8 cellular contexts compared by ENCODE assay signal in the genomic region with DNA sequence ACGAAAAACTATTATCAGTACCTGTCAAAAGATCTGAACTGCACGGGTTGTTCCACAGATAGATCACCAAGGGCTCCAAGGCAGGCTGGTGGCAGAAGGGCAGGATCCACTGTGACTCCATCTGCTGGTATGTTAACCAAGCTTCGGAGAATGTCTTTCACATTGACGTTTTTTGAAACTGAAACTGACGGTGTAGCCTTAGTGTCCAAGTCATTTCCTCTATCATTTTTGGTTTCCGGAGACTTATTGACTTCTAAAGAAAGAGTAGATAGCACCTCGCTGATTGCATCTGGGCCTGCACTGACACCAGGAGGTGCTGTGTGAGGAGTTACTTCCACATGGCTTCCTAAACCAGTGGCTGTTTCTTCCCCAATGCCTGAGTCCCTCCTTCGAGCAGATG.
DNase-seq lines count a peak whose midpoint lies in the region; ATAC-seq, FAIRE-seq and TF ChIP-seq lines count a peak whose summit lies in the region.

No MANE protein-coding gene starts in this region.

- H3K27ac Mint-ChIP-seq in naive thymus-derived CD4-positive, alpha-beta T cell: peak overlapping the region in 2 of 9 donors; percentile 12 to 81
- H3K27ac Mint-ChIP-seq in Calu3 (ENCODE audit: unreplicated experiment): no peak overlapping the region

- peaks cover 4 to 34% (median 13%) of the 10 kb centered on the region in 7 donors for H3K4me1 Mint-ChIP-seq in naive thymus-derived CD4-positive, alpha-beta T cell
- no peaks in the 10 kb centered on the region for H3K4me1 Mint-ChIP-seq in Calu3 (ENCODE audit: low read depth, unreplicated experiment)

- intact Hi-C loops in naive thymus-derived CD4-positive, alpha-beta T cell (cut with micrococcal nuclease): loop anchor here in 1 of 2 donors (5.0 kb wide), 1 partner anchor 39 kb away; no protein-coding TSS in a partner anchor
- intact Hi-C loops in Calu3 (cut with micrococcal nuclease; ENCODE audit: unreplicated experiment): no loop called here

- no peaks in the 10 kb centered on the region for H3K9me3 Mint-ChIP-seq in naive thymus-derived CD4-positive, alpha-beta T cell
- H3K9me3 Mint-ChIP-seq in Calu3 (ENCODE audit: low read depth, unreplicated experiment): no peaks in the 10 kb centered on the region

- POLR2A ChIA-PET in naive thymus-derived CD4-positive, alpha-beta T cell (lab: Charles Lee): no interaction called here

- CTCF ChIA-PET in naive thymus-derived CD4-positive, alpha-beta T cell (lab: Charles Lee): no interaction called here
- CTCF ChIA-PET in Calu3 (lab: Charles Lee): no interaction called here

- no peaks in the 10 kb centered on the region for H3K27me3 ChIP-seq in naive thymus-derived CD4-positive, alpha-beta T cell (ENCODE audit: control insufficient read depth in 2 of 2, insufficient read depth in 2 of 2, low read length in 2 of 2)

- no peak for FAIRE-seq in H54 (lab: Jason Lieb, UNC)

- peak overlapping the region; percentile 2 for H3K4me3 ChIP-seq in naive thymus-derived CD4-positive, alpha-beta T cell (ENCODE audit: low read length)

- no peaks in the 10 kb centered on the region for H3K27me3 Mint-ChIP-seq in naive thymus-derived CD4-positive, alpha-beta T cell
- H3K27me3 Mint-ChIP-seq in Calu3 (ENCODE audit: unreplicated experiment): no peaks in the 10 kb centered on the region

- H3K36me3 Mint-ChIP-seq in naive thymus-derived CD4-positive, alpha-beta T cell: peaks cover 13 to 79% (median 54%) of the 10 kb centered on the region in 5 donors
- H3K36me3 Mint-ChIP-seq in Calu3 (ENCODE audit: insufficient read depth, unreplicated experiment): peaks cover 3% of the 10 kb centered on the region

- H3K27ac ChIP-seq in naive thymus-derived CD4-positive, alpha-beta T cell (ENCODE audit: low read depth, low read length): no peak overlapping the region

- H3K4me1 ChIP-seq in naive thymus-derived CD4-positive, alpha-beta T cell (ENCODE audit: control insufficient read depth in 2 of 2, insufficient read depth in 2 of 2, low read length in 2 of 2): peaks cover 0 to 26% of the 10 kb centered on the region in 2 donors

- ATAC-seq in GM18870 (IDR thresholded peaks at IDR 0.05; ENCODE audit: unreplicated experiment) (peak; percentile 96), HG02973 (IDR thresholded peaks at IDR 0.05; ENCODE audit: unreplicated experiment) (peak; percentile 86)
- ATAC-seq in activated CD4-positive, CD25-positive, alpha-beta regulatory T cell treated with anti-CD3 and anti-CD28 coated beads, Interleukin-2, amount 50 U/mL, for 24 hours: peak; percentile 91 to 93
- ATAC-seq in naive thymus-derived CD4-positive, alpha-beta T cell: peak; percentile 96

- no peaks in the 10 kb centered on the region for H3K9me3 ChIP-seq in naive thymus-derived CD4-positive, alpha-beta T cell (ENCODE audit: control insufficient read depth in 2 of 3, low read length in 3 of 3)

- TF ChIP-seq POLR2A in H54 (IDR thresholded peaks at IDR 0.05; ENCODE audit: low read depth, low read length): no peak

- peaks cover 0 to 24% (median 0%) of the 10 kb centered on the region in 3 experiments for H3K36me3 ChIP-seq in naive thymus-derived CD4-positive, alpha-beta T cell (ENCODE audit: control insufficient read depth in 2 of 3, insufficient read depth in 3 of 3, low read length in 3 of 3)

- no peak for TF ChIP-seq CTCF in Calu3 (IDR thresholded peaks at IDR 0.05; ENCODE audit: unreplicated experiment)

- H3K4me3 Mint-ChIP-seq in naive thymus-derived CD4-positive, alpha-beta T cell: peak overlapping the region in 3 of 10 donors; percentile 5 to 64 (median 35)
- no peak overlapping the region for H3K4me3 Mint-ChIP-seq in Calu3 (ENCODE audit: low read depth, unreplicated experiment)

- no TSS peak for BruUV-seq in Calu3 (replicated peaks; lab: Mats Ljungman, UMichigan)

- peak in 2 of 9 donors; percentile 0 to 24 for DNase-seq in naive thymus-derived CD4-positive, alpha-beta T cell
- DNase-seq in H54 (ENCODE audit: insufficient read length, low spot score) (no peak), NCI-H526 treated with DMSO at 0.1 percent for 48 hours (lab: John Stamatoyannopoulos, UW) (no peak), Calu3 (no peak), DMS 273 (lab: John Stamatoyannopoulos, UW; ENCODE audit: unreplicated experiment) (no peak)
